ENCODE assay signal across 1 cellular context in the genomic region with DNA sequence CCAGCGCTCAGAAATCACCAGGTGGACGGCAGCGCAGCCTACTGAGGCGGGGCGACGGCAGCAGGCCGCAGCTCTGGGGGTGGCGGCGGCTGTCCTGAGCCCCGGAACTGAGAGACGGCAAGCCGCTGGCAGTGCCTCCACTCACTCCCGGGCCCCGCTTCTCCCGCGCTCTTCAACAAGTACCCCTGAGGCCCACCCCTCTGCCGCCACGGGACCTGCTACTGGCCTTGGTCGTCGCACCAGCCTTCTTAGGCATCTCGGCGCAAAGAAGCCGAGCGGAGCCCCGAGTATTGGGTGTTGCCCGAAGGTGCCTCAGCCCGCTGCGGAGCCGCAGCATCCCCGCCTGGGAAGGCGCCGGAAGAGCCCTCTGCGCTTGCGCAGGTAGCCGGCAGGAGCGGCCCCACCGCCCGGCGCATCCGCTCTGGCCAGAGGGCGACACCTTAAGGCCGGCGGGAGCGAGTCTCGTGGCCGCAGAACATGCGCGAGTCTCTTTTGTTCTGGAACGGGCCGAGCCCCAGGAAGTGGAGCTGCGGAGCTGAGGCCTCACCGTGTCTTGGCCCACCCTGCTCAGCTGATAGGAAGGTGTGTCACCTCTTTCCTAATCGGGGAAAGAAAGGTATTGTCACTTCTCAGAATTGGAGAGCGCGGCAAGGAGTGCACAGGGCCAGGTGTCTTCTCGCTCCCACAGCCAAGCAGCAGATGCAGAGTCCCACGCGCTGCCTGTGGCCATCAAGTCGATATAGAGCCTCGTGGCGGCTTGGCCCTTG.
TF ChIP-seq lines count a peak whose summit lies in the region.

A gene (minus strand): TSS at position 369 of the 767 bp plus-strand sequence. CDS start 32 bp downstream, at position 337.

TF ChIP-seq in K562, 482 proteins besides CTCF, POLR2A, EP300 and RAD21 (continued from another document and continues in another):
- TF ChIP-seq, protein P1, sequence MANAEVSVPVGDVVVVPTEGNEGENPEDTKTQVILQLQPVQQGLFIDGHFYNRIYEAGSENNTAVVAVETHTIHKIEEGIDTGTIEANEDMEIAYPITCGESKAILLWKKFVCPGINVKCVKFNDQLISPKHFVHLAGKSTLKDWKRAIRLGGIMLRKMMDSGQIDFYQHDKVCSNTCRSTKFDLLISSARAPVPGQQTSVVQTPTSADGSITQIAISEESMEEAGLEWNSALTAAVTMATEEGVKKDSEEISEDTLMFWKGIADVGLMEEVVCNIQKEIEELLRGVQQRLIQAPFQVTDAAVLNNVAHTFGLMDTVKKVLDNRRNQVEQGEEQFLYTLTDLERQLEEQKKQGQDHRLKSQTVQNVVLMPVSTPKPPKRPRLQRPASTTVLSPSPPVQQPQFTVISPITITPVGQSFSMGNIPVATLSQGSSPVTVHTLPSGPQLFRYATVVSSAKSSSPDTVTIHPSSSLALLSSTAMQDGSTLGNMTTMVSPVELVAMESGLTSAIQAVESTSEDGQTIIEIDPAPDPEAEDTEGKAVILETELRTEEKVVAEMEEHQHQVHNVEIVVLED (CRISPR knock-in tag; IDR thresholded peaks at IDR 0.05) = peak; percentile 64
- no peak for TF ChIP-seq EGR1 (conservative IDR thresholded peaks at IDR 0.05)
- TF ChIP-seq, protein P2, sequence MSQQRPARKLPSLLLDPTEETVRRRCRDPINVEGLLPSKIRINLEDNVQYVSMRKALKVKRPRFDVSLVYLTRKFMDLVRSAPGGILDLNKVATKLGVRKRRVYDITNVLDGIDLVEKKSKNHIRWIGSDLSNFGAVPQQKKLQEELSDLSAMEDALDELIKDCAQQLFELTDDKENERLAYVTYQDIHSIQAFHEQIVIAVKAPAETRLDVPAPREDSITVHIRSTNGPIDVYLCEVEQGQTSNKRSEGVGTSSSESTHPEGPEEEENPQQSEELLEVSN (IDR thresholded peaks at IDR 0.05; ENCODE audit: borderline replicate concordance in 1 of 2, extremely low read depth in 1 of 2, insufficient read depth in 1 of 2, insufficient read length in 1 of 2, low read depth in 1 of 2, low read length in 1 of 2, poor library complexity in 1 of 2, severe bottlenecking in 1 of 2) = peak; percentile 84 to 88
- TF ChIP-seq CBFA2T2 (conservative IDR thresholded peaks at IDR 0.05) = no peak
- TF ChIP-seq TBP (optimal IDR thresholded peaks at IDR 0.05; ENCODE audit: low read depth, low read length) = peak; percentile 85
- no peak for TF ChIP-seq ZNF696 (CRISPR knock-in tag; conservative IDR thresholded peaks at IDR 0.05)
- no peak for TF ChIP-seq U2AF2 (optimal IDR thresholded peaks at IDR 0.05; ENCODE audit: low read depth, low read length)
- peak; percentile 88 for TF ChIP-seq ELF1 (tag; IDR thresholded peaks at IDR 0.05)
- no peak for TF ChIP-seq COPS2 (conservative IDR thresholded peaks at IDR 0.05)
- TF ChIP-seq, protein P3, sequence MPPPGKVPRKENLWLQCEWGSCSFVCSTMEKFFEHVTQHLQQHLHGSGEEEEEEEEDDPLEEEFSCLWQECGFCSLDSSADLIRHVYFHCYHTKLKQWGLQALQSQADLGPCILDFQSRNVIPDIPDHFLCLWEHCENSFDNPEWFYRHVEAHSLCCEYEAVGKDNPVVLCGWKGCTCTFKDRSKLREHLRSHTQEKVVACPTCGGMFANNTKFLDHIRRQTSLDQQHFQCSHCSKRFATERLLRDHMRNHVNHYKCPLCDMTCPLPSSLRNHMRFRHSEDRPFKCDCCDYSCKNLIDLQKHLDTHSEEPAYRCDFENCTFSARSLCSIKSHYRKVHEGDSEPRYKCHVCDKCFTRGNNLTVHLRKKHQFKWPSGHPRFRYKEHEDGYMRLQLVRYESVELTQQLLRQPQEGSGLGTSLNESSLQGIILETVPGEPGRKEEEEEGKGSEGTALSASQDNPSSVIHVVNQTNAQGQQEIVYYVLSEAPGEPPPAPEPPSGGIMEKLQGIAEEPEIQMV (tag; conservative IDR thresholded peaks at IDR 0.05; ENCODE audit: low read depth) = no peak
- 0 out of 2 replicates have a peak, but pooled peaks have one; percentile 76 for TF ChIP-seq ZBED1 (IDR thresholded peaks at IDR 0.05)
- TF ChIP-seq PYGO2 (tag; IDR thresholded peaks at IDR 0.05) = no peak
- TF ChIP-seq, protein P4, sequence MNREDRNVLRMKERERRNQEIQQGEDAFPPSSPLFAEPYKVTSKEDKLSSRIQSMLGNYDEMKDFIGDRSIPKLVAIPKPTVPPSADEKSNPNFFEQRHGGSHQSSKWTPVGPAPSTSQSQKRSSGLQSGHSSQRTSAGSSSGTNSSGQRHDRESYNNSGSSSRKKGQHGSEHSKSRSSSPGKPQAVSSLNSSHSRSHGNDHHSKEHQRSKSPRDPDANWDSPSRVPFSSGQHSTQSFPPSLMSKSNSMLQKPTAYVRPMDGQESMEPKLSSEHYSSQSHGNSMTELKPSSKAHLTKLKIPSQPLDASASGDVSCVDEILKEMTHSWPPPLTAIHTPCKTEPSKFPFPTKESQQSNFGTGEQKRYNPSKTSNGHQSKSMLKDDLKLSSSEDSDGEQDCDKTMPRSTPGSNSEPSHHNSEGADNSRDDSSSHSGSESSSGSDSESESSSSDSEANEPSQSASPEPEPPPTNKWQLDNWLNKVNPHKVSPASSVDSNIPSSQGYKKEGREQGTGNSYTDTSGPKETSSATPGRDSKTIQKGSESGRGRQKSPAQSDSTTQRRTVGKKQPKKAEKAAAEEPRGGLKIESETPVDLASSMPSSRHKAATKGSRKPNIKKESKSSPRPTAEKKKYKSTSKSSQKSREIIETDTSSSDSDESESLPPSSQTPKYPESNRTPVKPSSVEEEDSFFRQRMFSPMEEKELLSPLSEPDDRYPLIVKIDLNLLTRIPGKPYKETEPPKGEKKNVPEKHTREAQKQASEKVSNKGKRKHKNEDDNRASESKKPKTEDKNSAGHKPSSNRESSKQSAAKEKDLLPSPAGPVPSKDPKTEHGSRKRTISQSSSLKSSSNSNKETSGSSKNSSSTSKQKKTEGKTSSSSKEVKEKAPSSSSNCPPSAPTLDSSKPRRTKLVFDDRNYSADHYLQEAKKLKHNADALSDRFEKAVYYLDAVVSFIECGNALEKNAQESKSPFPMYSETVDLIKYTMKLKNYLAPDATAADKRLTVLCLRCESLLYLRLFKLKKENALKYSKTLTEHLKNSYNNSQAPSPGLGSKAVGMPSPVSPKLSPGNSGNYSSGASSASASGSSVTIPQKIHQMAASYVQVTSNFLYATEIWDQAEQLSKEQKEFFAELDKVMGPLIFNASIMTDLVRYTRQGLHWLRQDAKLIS (CRISPR knock-in tag; IDR thresholded peaks at IDR 0.05) = peak; percentile 93
- peak; percentile 75 for TF ChIP-seq CCNT2 (IDR thresholded peaks at IDR 0.05; ENCODE audit: borderline replicate concordance, extremely low read depth, insufficient read length, low read depth, low read length)
- TF ChIP-seq ZNF354B (CRISPR knock-in tag; IDR thresholded peaks at IDR 0.05) = no peak
- no peak for TF ChIP-seq BRF1 (IDR thresholded peaks at IDR 0.05; ENCODE audit: borderline replicate concordance, extremely low read depth, insufficient read length)
- TF ChIP-seq SMARCE1 (IDR thresholded peaks at IDR 0.05) = no peak
- no peak for TF ChIP-seq ZNF3 (CRISPR knock-in tag; IDR thresholded peaks at IDR 0.05)
- TF ChIP-seq ZBTB7A (IDR thresholded peaks at IDR 0.05; ENCODE audit: borderline replicate concordance, control insufficient read depth, low read depth, low read length) = no peak
- peak; percentile 99 for TF ChIP-seq MYC (IDR thresholded peaks at IDR 0.05; ENCODE audit: low read depth, low read length)
- TF ChIP-seq MYC (CRISPR knock-in tag; IDR thresholded peaks at IDR 0.05; ENCODE audit: borderline replicate concordance, low read depth) = peak; percentile 77
- TF ChIP-seq, protein P5, sequence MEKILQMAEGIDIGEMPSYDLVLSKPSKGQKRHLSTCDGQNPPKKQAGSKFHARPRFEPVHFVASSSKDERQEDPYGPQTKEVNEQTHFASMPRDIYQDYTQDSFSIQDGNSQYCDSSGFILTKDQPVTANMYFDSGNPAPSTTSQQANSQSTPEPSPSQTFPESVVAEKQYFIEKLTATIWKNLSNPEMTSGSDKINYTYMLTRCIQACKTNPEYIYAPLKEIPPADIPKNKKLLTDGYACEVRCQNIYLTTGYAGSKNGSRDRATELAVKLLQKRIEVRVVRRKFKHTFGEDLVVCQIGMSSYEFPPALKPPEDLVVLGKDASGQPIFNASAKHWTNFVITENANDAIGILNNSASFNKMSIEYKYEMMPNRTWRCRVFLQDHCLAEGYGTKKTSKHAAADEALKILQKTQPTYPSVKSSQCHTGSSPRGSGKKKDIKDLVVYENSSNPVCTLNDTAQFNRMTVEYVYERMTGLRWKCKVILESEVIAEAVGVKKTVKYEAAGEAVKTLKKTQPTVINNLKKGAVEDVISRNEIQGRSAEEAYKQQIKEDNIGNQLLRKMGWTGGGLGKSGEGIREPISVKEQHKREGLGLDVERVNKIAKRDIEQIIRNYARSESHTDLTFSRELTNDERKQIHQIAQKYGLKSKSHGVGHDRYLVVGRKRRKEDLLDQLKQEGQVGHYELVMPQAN (IDR thresholded peaks at IDR 0.05; ENCODE audit: borderline replicate concordance) = peak; percentile 80
- no peak for TF ChIP-seq ZNF12 (CRISPR knock-in tag; IDR thresholded peaks at IDR 0.05)
- no peak for TF ChIP-seq TEAD2 (tag; IDR thresholded peaks at IDR 0.05)
- TF ChIP-seq, protein P6, sequence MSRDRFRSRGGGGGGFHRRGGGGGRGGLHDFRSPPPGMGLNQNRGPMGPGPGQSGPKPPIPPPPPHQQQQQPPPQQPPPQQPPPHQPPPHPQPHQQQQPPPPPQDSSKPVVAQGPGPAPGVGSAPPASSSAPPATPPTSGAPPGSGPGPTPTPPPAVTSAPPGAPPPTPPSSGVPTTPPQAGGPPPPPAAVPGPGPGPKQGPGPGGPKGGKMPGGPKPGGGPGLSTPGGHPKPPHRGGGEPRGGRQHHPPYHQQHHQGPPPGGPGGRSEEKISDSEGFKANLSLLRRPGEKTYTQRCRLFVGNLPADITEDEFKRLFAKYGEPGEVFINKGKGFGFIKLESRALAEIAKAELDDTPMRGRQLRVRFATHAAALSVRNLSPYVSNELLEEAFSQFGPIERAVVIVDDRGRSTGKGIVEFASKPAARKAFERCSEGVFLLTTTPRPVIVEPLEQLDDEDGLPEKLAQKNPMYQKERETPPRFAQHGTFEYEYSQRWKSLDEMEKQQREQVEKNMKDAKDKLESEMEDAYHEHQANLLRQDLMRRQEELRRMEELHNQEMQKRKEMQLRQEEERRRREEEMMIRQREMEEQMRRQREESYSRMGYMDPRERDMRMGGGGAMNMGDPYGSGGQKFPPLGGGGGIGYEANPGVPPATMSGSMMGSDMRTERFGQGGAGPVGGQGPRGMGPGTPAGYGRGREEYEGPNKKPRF (IDR thresholded peaks at IDR 0.05; ENCODE audit: low read depth, low read length) = no peak
- peak; percentile 66; the same call in 1 of the 2 replicates for TF ChIP-seq ZNF431 (CRISPR knock-in tag; IDR thresholded peaks at IDR 0.05)
- TF ChIP-seq, protein P7, sequence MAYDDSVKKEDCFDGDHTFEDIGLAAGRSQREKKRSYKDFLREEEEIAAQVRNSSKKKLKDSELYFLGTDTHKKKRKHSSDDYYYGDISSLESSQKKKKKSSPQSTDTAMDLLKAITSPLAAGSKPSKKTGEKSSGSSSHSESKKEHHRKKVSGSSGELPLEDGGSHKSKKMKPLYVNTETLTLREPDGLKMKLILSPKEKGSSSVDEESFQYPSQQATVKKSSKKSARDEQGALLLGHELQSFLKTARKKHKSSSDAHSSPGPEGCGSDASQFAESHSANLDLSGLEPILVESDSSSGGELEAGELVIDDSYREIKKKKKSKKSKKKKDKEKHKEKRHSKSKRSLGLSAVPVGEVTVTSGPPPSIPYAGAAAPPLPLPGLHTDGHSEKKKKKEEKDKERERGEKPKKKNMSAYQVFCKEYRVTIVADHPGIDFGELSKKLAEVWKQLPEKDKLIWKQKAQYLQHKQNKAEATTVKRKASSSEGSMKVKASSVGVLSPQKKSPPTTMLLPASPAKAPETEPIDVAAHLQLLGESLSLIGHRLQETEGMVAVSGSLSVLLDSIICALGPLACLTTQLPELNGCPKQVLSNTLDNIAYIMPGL (CRISPR knock-in tag; IDR thresholded peaks at IDR 0.05) = peak; percentile 92
- TF ChIP-seq XRCC3 (IDR thresholded peaks at IDR 0.05) = no peak
- no peak for TF ChIP-seq ZNF551 (CRISPR knock-in tag; IDR thresholded peaks at IDR 0.05)
- TF ChIP-seq CTBP1 (IDR thresholded peaks at IDR 0.05; ENCODE audit: borderline replicate concordance) = peak; percentile 85
- TF ChIP-seq, protein P8, sequence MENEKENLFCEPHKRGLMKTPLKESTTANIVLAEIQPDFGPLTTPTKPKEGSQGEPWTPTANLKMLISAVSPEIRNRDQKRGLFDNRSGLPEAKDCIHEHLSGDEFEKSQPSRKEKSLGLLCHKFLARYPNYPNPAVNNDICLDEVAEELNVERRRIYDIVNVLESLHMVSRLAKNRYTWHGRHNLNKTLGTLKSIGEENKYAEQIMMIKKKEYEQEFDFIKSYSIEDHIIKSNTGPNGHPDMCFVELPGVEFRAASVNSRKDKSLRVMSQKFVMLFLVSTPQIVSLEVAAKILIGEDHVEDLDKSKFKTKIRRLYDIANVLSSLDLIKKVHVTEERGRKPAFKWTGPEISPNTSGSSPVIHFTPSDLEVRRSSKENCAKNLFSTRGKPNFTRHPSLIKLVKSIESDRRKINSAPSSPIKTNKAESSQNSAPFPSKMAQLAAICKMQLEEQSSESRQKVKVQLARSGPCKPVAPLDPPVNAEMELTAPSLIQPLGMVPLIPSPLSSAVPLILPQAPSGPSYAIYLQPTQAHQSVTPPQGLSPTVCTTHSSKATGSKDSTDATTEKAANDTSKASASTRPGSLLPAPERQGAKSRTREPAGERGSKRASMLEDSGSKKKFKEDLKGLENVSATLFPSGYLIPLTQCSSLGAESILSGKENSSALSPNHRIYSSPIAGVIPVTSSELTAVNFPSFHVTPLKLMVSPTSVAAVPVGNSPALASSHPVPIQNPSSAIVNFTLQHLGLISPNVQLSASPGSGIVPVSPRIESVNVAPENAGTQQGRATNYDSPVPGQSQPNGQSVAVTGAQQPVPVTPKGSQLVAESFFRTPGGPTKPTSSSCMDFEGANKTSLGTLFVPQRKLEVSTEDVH (IDR thresholded peaks at IDR 0.05; ENCODE audit: low read depth, partially characterized antibody) = peak; percentile 64
- peak; percentile 26; the same call in 1 of the 2 replicates for TF ChIP-seq HDAC2 (IDR thresholded peaks at IDR 0.05)
- TF ChIP-seq HEY1 (CRISPR knock-in tag; IDR thresholded peaks at IDR 0.05; ENCODE audit: borderline replicate concordance) = no peak
- TF ChIP-seq ZNF408 (CRISPR knock-in tag; IDR thresholded peaks at IDR 0.05; ENCODE audit: low read depth) = no peak
- no peak for TF ChIP-seq POLR3G (IDR thresholded peaks at IDR 0.05; ENCODE audit: extremely low read depth, insufficient read length, insufficient replicate concordance)
- peak; percentile 83 for TF ChIP-seq ZBTB1 (CRISPR knock-in tag; IDR thresholded peaks at IDR 0.05; ENCODE audit: borderline replicate concordance, low read depth)
- peak; percentile 95 for TF ChIP-seq POLR2G (IDR thresholded peaks at IDR 0.05; ENCODE audit: low read depth, low read length)
- TF ChIP-seq KDM1A (IDR thresholded peaks at IDR 0.05) = no peak
- TF ChIP-seq PPARD (CRISPR knock-in tag; IDR thresholded peaks at IDR 0.05) = no peak
- TF ChIP-seq ZNF780A (CRISPR knock-in tag; IDR thresholded peaks at IDR 0.05) = no peak
- no peak for TF ChIP-seq HDGF (IDR thresholded peaks at IDR 0.05)
- TF ChIP-seq ZNF75A (CRISPR knock-in tag; IDR thresholded peaks at IDR 0.05) = no peak
